Comparison of ENCODE assay signal across 1 cellular context in genomic region chr7:154684651-154685563, GRCh38.
TF ChIP-seq lines count a peak whose summit lies in the region.

No MANE protein-coding gene starts in this region.

TF ChIP-seq in SK-N-SH treated with all-trans-retinoic acid at 6 μM for 48 hours, 23 proteins besides CTCF, POLR2A, EP300 and RAD21 (continued from another document):
- peak; percentile 55; the same call in 1 of the 2 replicates for TF ChIP-seq TSHZ2 (CRISPR knock-in tag; IDR thresholded peaks at IDR 0.05)
